ENCODE assay signal across 11 cellular contexts in the genomic region with DNA sequence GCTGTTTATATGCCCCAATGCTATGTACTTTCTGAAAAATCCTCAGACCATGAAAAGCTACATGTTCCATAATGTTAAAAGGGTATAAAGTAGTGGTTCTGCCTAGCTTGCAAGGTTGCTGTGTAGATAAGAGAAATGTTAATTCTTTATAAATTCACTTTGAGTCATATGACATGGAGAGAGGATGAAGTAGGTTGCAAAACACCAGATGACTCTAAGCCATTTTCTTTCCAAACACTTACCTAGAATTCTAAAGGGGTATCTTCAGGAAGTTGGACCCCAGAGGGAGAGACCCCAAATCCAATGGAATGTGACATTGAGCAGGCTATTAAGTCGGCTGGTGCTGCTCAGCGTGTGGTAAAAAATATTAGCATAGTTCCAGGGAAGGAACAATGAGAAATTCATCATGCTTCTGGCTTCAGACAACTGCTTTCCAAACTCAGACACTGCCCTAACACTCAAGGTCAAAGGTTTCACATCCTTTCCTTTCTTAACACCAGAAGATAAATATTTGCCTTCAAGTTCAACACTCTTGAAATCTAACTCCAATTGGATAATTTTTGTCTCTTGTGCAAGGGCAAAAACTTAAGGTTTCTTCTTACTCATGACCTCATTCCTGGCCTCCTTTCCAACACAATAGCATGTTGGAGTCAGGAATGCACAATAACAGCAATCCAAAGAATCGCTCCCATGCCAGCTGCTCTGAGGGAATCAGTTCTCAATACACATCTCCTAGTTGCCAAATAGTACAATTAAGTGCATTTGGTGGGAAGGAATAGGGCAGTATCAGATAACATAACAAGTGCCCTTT.
DNase-seq lines count a peak whose midpoint lies in the region; ATAC-seq and TF ChIP-seq lines count a peak whose summit lies in the region.
"Had no signal": no experiment of that assay in that cellular context is flagged by ENCODE, and none has a peak within 500 bp of the region (broad histone marks: within the 10 kb centered on the region; RNA-seq: fewer than 3 reads in every experiment).

No MANE protein-coding gene starts in this region.

- TF ChIP-seq CTCF in breast epithelium (IDR thresholded peaks at IDR 0.05) (no peak), testis (IDR thresholded peaks at IDR 0.05) (no peak)

- peak; percentile 18 for DNase-seq in NCI-H146 treated with DMSO at 0.1 percent for 48 hours (lab: John Stamatoyannopoulos, UW; ENCODE audit: unreplicated experiment)
- DNase-seq in NCI-H146 (lab: John Stamatoyannopoulos, UW): no peak
- peak in 1 of 2 donors; percentile 72 for DNase-seq in breast epithelium (ENCODE audit: low spot score in 2 of 2)
- DNase-seq in left lobe of liver (ENCODE audit: low spot score): no peak
- DNase-seq in testis: peak; percentile 50
- DNase-seq in UCSD-AML1 (lab: John Stamatoyannopoulos, UW; ENCODE audit: unreplicated experiment): no peak
- no peak for DNase-seq in OCI-M2 (lab: John Stamatoyannopoulos, UW; ENCODE audit: unreplicated experiment)
- DNase-seq in CD8-positive, alpha-beta memory T cell: no peak
- DNase-seq: 8988T, NCI-H1417 had no signal

- H3K36me3 ChIP-seq in breast epithelium (no peaks in the 10 kb centered on the region), testis (ENCODE audit: low read depth, missing control alignments) (no peaks in the 10 kb centered on the region)
- H3K36me3 ChIP-seq in CD8-positive, alpha-beta memory T cell (ENCODE audit: insufficient read depth, low read length): no peaks in the 10 kb centered on the region

- no peak overlapping the region for H3K4me3 Mint-ChIP-seq in CD8-positive, alpha-beta memory T cell
- H3K4me3 Mint-ChIP-seq: neural crest cell had no signal

- TF ChIP-seq POLR2A in breast epithelium (IDR thresholded peaks at IDR 0.05): no peak
- no peak for TF ChIP-seq POLR2A in testis (IDR thresholded peaks at IDR 0.05)

- H3K36me3 Mint-ChIP-seq in CD8-positive, alpha-beta memory T cell: peaks cover 0 to 37% (median 13%) of the 10 kb centered on the region in 3 donors

- H3K9me3 Mint-ChIP-seq in CD8-positive, alpha-beta memory T cell: no peaks in the 10 kb centered on the region
- H3K9me3 Mint-ChIP-seq: neural crest cell had no signal

- H3K27ac Mint-ChIP-seq in CD8-positive, alpha-beta memory T cell: peak overlapping the region in 3 of 8 donors; percentile 7 to 86 (median 49)

- CTCF ChIA-PET in CD8-positive, alpha-beta memory T cell (lab: Charles Lee): interaction anchor here (1.2 to 2.1 kb wide), 3 partner anchors 14 to 44 kb away, joined by 3 to 4 read pairs (median 3); no protein-coding TSS in a partner anchor

- H3K9me3 ChIP-seq in breast epithelium (no peaks in the 10 kb centered on the region), testis (no peaks in the 10 kb centered on the region)
- H3K9me3 ChIP-seq in CD8-positive, alpha-beta memory T cell (ENCODE audit: low read length): no peaks in the 10 kb centered on the region

- H3K4me1 Mint-ChIP-seq in CD8-positive, alpha-beta memory T cell: peaks cover 71 to 93% (median 86%) of the 10 kb centered on the region in 3 donors

- WGBS in testis, 2 donors: 28 to 32% methylated on average over 3 of the region's 3 CpGs

- H3K4me3 ChIP-seq in breast epithelium (no peak overlapping the region), testis (no peak overlapping the region)
- H3K4me3 ChIP-seq in CD8-positive, alpha-beta memory T cell (ENCODE audit: low read length): no peak overlapping the region

- intact Hi-C loops in breast epithelium (cut with DNase I; ENCODE audit: low total_unique reads) (no loop called here), testis (cut with DNase I; ENCODE audit: low total_unique reads) (no loop called here)

- POLR2A ChIA-PET in CD8-positive, alpha-beta memory T cell (lab: Charles Lee): no interaction called here

- peak overlapping the region; percentile 90 to 91 for H3K27ac ChIP-seq in breast epithelium
- peak overlapping the region; percentile 67 to 82 for H3K27ac ChIP-seq in testis
- H3K27ac ChIP-seq in CD8-positive, alpha-beta memory T cell (ENCODE audit: low read depth, low read length): no peak overlapping the region

- H3K27me3 ChIP-seq in breast epithelium (no peaks in the 10 kb centered on the region), testis (no peaks in the 10 kb centered on the region)
- no peaks in the 10 kb centered on the region for H3K27me3 ChIP-seq in CD8-positive, alpha-beta memory T cell (ENCODE audit: insufficient read depth, low read length, poor library complexity, severe bottlenecking)

- H3K4me1 ChIP-seq in breast epithelium (peaks cover 9 to 28% of the 10 kb centered on the region in 2 donors), testis (peaks cover 53% of the 10 kb centered on the region)
- peaks cover 90% of the 10 kb centered on the region for H3K4me1 ChIP-seq in CD8-positive, alpha-beta memory T cell (ENCODE audit: insufficient read depth, low read length)

- ATAC-seq in left lobe of liver: peak; percentile 33

- H3K27me3 Mint-ChIP-seq in CD8-positive, alpha-beta memory T cell: no peaks in the 10 kb centered on the region

Comparison
In these comparisons a context has a peak if more than half of its experiments do, and no peak if none do; other contexts are left out.
1. DNase-seq: peak in NCI-H146 treated with DMSO at 0.1 percent for 48 hours (single experiment) and testis (single experiment); none in NCI-H146 (single experiment), left lobe of liver (single experiment), UCSD-AML1 (single experiment), OCI-M2 (single experiment) and CD8-positive, alpha-beta memory T cell (0 of 5).